ENCODE assay signal across 8 cellular contexts in the genomic region with DNA sequence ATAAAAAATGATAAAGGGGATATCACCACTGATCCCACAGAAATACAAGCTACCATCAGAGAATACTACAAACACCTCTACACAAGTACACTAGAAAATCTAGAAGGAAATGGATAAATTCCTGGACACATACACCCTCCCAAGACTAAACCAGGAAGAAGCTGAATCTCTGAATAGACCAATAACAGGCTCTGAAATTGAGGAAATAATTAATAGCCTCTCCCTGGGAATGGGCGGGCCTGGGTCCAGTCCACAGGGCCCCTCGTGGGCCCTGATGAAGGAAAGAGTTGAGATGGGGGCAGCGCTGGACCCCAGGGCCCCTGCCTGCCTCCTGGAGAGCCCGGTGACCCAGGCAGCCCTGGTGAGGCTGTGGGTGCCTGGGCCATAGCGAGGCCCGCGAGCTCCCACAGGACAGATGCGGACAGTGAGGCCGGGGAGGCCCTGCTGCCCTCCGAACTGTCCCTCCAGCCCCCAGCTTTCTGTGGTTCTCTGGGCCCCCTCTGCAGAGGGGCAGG.
DNase-seq lines count a peak whose midpoint lies in the region; ATAC-seq, FAIRE-seq and TF ChIP-seq lines count a peak whose summit lies in the region.
"Not testable (repeated sequence)": the region's sequence is repeated elsewhere in the genome, so short reads cannot be mapped to it uniquely, and the experiment has no call there.

No MANE protein-coding gene starts in this region.

- H3K9me1 ChIP-seq in IMR-90 (ENCODE audit: insufficient read depth, low read length) = not testable (repeated sequence)

- H3K4me1 ChIP-seq in IMR-90 (ENCODE audit: control insufficient read depth, insufficient read depth, low read length); iPS-20b (ENCODE audit: insufficient read depth, low read length); aorta (ENCODE audit: control insufficient read depth in 1 of 2, insufficient read depth in 2 of 2, low read length in 2 of 2): not testable (repeated sequence)
- peaks cover 4 to 24% (median 12%) of the 10 kb centered on the region in 3 donors for H3K4me1 ChIP-seq in pancreas

- not testable (repeated sequence) for H3K27me3 Mint-ChIP-seq in activated CD4-positive, alpha-beta memory T cell treated with anti-CD3 and anti-CD28 coated beads for 36 hours

- peak overlapping the region; percentile 80 for H3K9ac ChIP-seq in IMR-90 (ENCODE audit: low read depth, low read length)
- peak overlapping the region; percentile 73; the same call in 1 of the 2 replicates for H3K9ac ChIP-seq in iPS-20b (ENCODE audit: low read depth, low read length)

- peak overlapping the region; percentile 78 for H2BK120ac ChIP-seq in IMR-90 (ENCODE audit: low read depth, low read length)

- not testable (repeated sequence) for H2AK5ac ChIP-seq in IMR-90 (ENCODE audit: low read depth, low read length)

- H3K79me1 ChIP-seq in IMR-90 (ENCODE audit: low read depth in 1 of 2, low read length in 2 of 2) = peaks cover 0 to 19% of the 10 kb centered on the region in 2 experiments

- not testable (repeated sequence) for H3K36me3 ChIP-seq in IMR-90 (ENCODE audit: control insufficient read depth, insufficient read depth, low read length); iPS-20b (ENCODE audit: insufficient read depth, low read depth, low read length); pancreas; aorta (ENCODE audit: control insufficient read depth in 1 of 2, insufficient read depth in 2 of 2, low read length in 1 of 2)

- peak overlapping the region; percentile 81 for H3K4ac ChIP-seq in IMR-90 (ENCODE audit: low read depth, low read length)

- no CpG with 5 or more reads among the region's 10 CpGs for WGBS in IMR-90 (ENCODE audit: extremely low coverage in 2 of 2, insufficient read length in 1 of 2), 2 experiments
- WGBS in pancreas, 2 donors = 26 to 34% methylated on average over 10 of the region's 10 CpGs
- WGBS in aorta, 2 donors = 28 to 32% methylated on average over 10 of the region's 10 CpGs

- H3K9me3 ChIP-seq in IMR-90 (ENCODE audit: control insufficient read depth, insufficient read depth, low read length); iPS-20b (ENCODE audit: insufficient read depth, low read depth, low read length); pancreas; aorta (ENCODE audit: control insufficient read depth, low read length): not testable (repeated sequence)

- TF ChIP-seq POLR2A in IMR-90 (IDR thresholded peaks at IDR 0.05; ENCODE audit: low read depth, low read length) = not testable (repeated sequence)

- H3K27ac ChIP-seq in IMR-90 (ENCODE audit: insufficient read depth, low read length) = peak overlapping the region; percentile 58
- peak overlapping the region in 52 of 59 donors; percentile 11 to 91 (median 73) for H3K27ac ChIP-seq in dorsolateral prefrontal cortex
- not testable (repeated sequence) for H3K27ac ChIP-seq in iPS-20b (ENCODE audit: low read length)
- H3K27ac ChIP-seq in pancreas = peak overlapping the region; percentile 49 to 83 (median 69)
- peak overlapping the region in 1 of 2 donors; percentile 43 for H3K27ac ChIP-seq in aorta (ENCODE audit: low read depth in 1 of 2, low read length in 2 of 2)

- not testable (repeated sequence) for H3K9me3 Mint-ChIP-seq in activated CD4-positive, alpha-beta memory T cell treated with anti-CD3 and anti-CD28 coated beads for 36 hours

- POLR2A ChIA-PET in IMR-90 (lab: Charles Lee; ENCODE audit: unreplicated experiment) = interaction anchor here (0.6 to 0.7 kb wide), 2 partner anchors 9 to 10 kb away, joined by 3 read pairs; no protein-coding TSS in a partner anchor
- POLR2A ChIA-PET in activated CD4-positive, alpha-beta memory T cell treated with anti-CD3 and anti-CD28 coated beads for 36 hours (lab: Charles Lee) = interaction anchor here (1.4 to 1.7 kb wide), 2 partner anchors 9 to 527 kb away, joined by 6 to 9 read pairs; no protein-coding TSS in a partner anchor

- BruUV-seq in IMR-90 (replicated peaks; lab: Mats Ljungman, UMichigan) = not testable (repeated sequence)

- peak overlapping the region; percentile 73 for H3K18ac ChIP-seq in IMR-90 (ENCODE audit: low read depth, low read length)

- H3K4me2 ChIP-seq in IMR-90 (ENCODE audit: low read depth, low read length) = peak overlapping the region; percentile 78

- peak overlapping the region; percentile 76 for H4K91ac ChIP-seq in IMR-90 (ENCODE audit: insufficient read depth, low read depth, low read length)

- H2BK5ac ChIP-seq in IMR-90 (ENCODE audit: low read depth, low read length, poor library complexity, severe bottlenecking) = peak overlapping the region; percentile 82

- H4K20me1 ChIP-seq in IMR-90 (ENCODE audit: insufficient read depth, low read length) = not testable (repeated sequence)

- not testable (repeated sequence) for TF ChIP-seq CTCF in IMR-90 (conservative IDR thresholded peaks at IDR 0.05; ENCODE audit: low read depth, low read length); dorsolateral prefrontal cortex (IDR thresholded peaks at IDR 0.05 in 54 of 56, conservative IDR thresholded peaks at IDR 0.05 in 2 of 56; ENCODE audit: low read depth in 1 of 56, partially characterized antibody in 56 of 56); pancreas (IDR thresholded peaks at IDR 0.05)

- peaks cover 31% of the 10 kb centered on the region for H3K4me1 Mint-ChIP-seq in activated CD4-positive, alpha-beta memory T cell treated with anti-CD3 and anti-CD28 coated beads for 36 hours (ENCODE audit: low read depth)

- not testable (repeated sequence) for H3K27me3 ChIP-seq in IMR-90 (ENCODE audit: control insufficient read depth, insufficient read depth, low read length); dorsolateral prefrontal cortex; pancreas; aorta (ENCODE audit: control insufficient read depth in 1 of 2, insufficient read depth in 2 of 2, low read length in 1 of 2)
- peaks cover 11% of the 10 kb centered on the region for H3K27me3 ChIP-seq in iPS-20b (ENCODE audit: insufficient read depth, low read length)

- H4K8ac ChIP-seq in IMR-90 (ENCODE audit: low read depth in 2 of 2, low read length in 2 of 2) = peak overlapping the region; percentile 60 to 89

- H3K4me3 ChIP-seq in IMR-90 (ENCODE audit: insufficient read depth, low read depth, low read length) (peak overlapping the region; percentile 75), dorsolateral prefrontal cortex (peak overlapping the region; percentile 52 to 93 (median 76)), iPS-20b (ENCODE audit: low read length) (peak overlapping the region; percentile 91), pancreas (peak overlapping the region; percentile 47 to 77 (median 56)), aorta (ENCODE audit: low read length in 2 of 2) (peak overlapping the region; percentile 22 to 61)

- peak overlapping the region; percentile 97 for H2AFZ ChIP-seq in IMR-90 (replicated peaks; ENCODE audit: low read length, poor library complexity)

- DNase-seq in IMR-90; activated CD4-positive, alpha-beta memory T cell treated with anti-CD3 and anti-CD28 coated beads for 36 hours; aorta: not testable (repeated sequence)
- DNase-seq in dorsolateral prefrontal cortex (peak in 1 of 10 donors; percentile 49), pancreas (peak in 4 of 6 donors; percentile 21 to 64 (median 45))

- not testable (repeated sequence) for H3K27ac Mint-ChIP-seq in activated CD4-positive, alpha-beta memory T cell treated with anti-CD3 and anti-CD28 coated beads for 36 hours

- peak overlapping the region; percentile 85 for H4K5ac ChIP-seq in IMR-90 (ENCODE audit: low read depth, low read length)

- dilution Hi-C loops in IMR-90 (cut with HindIII; ENCODE audit: low sequenced_read_pairs, unreplicated experiment) = not testable (repeated sequence)

- 0 out of 2 replicates have a peak overlapping the region, but pooled peaks have one; percentile 18 for H2BK20ac ChIP-seq in IMR-90 (ENCODE audit: low read depth, low read length)

- peak overlapping the region; percentile 79 for H3K4me3 Mint-ChIP-seq in activated CD4-positive, alpha-beta memory T cell treated with anti-CD3 and anti-CD28 coated beads for 36 hours

- H3K36me3 Mint-ChIP-seq in activated CD4-positive, alpha-beta memory T cell treated with anti-CD3 and anti-CD28 coated beads for 36 hours = not testable (repeated sequence)

- intact Hi-C loops in IMR-90 (cut with micrococcal nuclease) = loop anchor here (5.0 kb wide), 1 partner anchor 189 kb away; a partner anchor contains a TSS
- intact Hi-C loops in activated CD4-positive, alpha-beta memory T cell treated with anti-CD3 and anti-CD28 coated beads for 36 hours (cut with micrococcal nuclease) = loop anchor here (2.0 kb wide), 1 partner anchor 155 kb away; a partner anchor contains a TSS
- intact Hi-C loops in dorsolateral prefrontal cortex (cut with DNase I) = loop anchor here in 1 of 2 donors (5.0 kb wide), 1 partner anchor 121 kb away; no protein-coding TSS in a partner anchor
- intact Hi-C loops in pancreas (cut with DNase I); aorta (cut with DNase I): not testable (repeated sequence)

- H3K56ac ChIP-seq in IMR-90 (ENCODE audit: extremely low read depth, insufficient read depth, low read length) = peak overlapping the region; percentile 57; the same call in 1 of the 2 replicates

- H2BK15ac ChIP-seq in IMR-90 (ENCODE audit: low read depth, low read length) = peak overlapping the region; percentile 43; the same call in 1 of the 3 replicates

- peak overlapping the region; percentile 78 for H3K14ac ChIP-seq in IMR-90 (replicated peaks; ENCODE audit: low read depth, low read length)

- CTCF ChIA-PET in IMR-90 (lab: Yijun Ruan, JAX) = interaction anchor here (1.0 to 1.5 kb wide), 4 partner anchors 9 to 120 kb away, joined by 3 to 5 read pairs (median 4); no protein-coding TSS in a partner anchor
- CTCF ChIA-PET in activated CD4-positive, alpha-beta memory T cell treated with anti-CD3 and anti-CD28 coated beads for 36 hours (lab: Charles Lee) = interaction anchor here (1.0 to 2.5 kb wide), 7 partner anchors 9 to 528 kb away, joined by 3 to 53 read pairs (median 4); a partner anchor contains a TSS

- FAIRE-seq in pancreas (lab: Jason Lieb, UNC) = not testable (repeated sequence)

- ATAC-seq in GM18870 (IDR thresholded peaks at IDR 0.05; ENCODE audit: unreplicated experiment) (peak; percentile 19), HG02642 (IDR thresholded peaks at IDR 0.05; ENCODE audit: poor library complexity, unreplicated experiment) (peak; percentile 17), IMR-90 (ENCODE audit: low read depth) (peak; percentile 31), pancreas (peak; percentile 18 to 54 (median 40)), aorta (ENCODE audit: low FRiP score) (peak; percentile 86)

- not testable (repeated sequence) for H2AK9ac ChIP-seq in IMR-90 (replicated peaks; ENCODE audit: low read depth, low read length, poor library complexity)

- peak overlapping the region; percentile 48 for H3K23ac ChIP-seq in IMR-90 (ENCODE audit: low read depth, low read length)

- in situ Hi-C loops in IMR-90 (cut with MboI; ENCODE audit: low sequenced_read_pairs) = loop anchor here (25.0 kb wide), 1 partner anchor 106 kb away; no protein-coding TSS in a partner anchor

- not testable (repeated sequence) for TF ChIP-seq RAD21 in IMR-90 (IDR thresholded peaks at IDR 0.05; ENCODE audit: low read length)

Comparison
In these comparisons a context has a peak if more than half of its experiments do, and no peak if none do; other contexts are left out.
1. ATAC-seq: peak in every context shown above with its lines; median percentile 86 in aorta; 40 in pancreas; 31 in IMR-90; 19 in GM18870; 17 in HG02642.